ENCODE assay signal across 1 cellular context in the genomic region with DNA sequence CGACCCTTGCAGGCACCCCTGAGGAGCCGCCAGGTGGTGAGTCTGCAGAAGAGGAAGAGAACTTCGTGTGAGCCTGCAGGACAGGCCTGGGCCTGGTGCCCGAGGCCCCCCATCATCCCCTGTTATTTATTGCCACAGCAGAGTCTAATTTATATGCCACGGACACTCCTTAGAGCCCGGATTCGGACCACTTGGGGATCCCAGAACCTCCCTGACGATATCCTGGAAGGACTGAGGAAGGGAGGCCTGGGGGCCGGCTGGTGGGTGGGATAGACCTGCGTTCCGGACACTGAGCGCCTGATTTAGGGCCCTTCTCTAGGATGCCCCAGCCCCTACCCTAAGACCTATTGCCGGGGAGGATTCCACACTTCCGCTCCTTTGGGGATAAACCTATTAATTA.
TF ChIP-seq lines count a peak whose summit lies in the region.

No MANE protein-coding gene starts in this region.

TF ChIP-seq in HCT116, 20 proteins besides CTCF, POLR2A, EP300 and RAD21 (continued from another document):
- TF ChIP-seq, protein P1, sequence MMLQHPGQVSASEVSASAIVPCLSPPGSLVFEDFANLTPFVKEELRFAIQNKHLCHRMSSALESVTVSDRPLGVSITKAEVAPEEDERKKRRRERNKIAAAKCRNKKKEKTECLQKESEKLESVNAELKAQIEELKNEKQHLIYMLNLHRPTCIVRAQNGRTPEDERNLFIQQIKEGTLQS (IDR thresholded peaks at IDR 0.05) = no peak
- no peak for TF ChIP-seq POLR2AphosphoS5 (IDR thresholded peaks at IDR 0.05; ENCODE audit: low read depth, low read length)
